35 cellular contexts compared by ENCODE assay signal in the genomic region with DNA sequence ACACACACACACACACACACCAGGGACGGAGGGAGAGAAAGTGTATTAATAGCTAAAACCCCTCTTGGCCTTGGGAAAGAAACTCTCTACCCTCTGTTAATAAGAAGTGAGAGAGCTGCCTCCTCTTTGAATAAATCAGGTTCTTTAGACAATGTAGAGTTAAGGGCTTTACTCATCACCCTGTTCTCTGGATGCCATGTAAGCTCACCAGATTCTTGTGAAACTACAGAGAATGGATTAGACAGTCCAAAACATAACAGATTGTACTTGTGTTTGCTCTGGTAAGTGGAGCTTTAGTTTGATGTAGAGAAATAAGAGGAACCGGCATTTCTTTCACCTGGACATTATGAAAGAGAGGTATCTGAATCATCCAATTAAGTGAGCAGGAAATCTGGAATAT.
"Had no signal": no experiment of that assay in that cellular context is flagged by ENCODE, and none has a peak within 500 bp of the region (broad histone marks: within the 10 kb centered on the region; RNA-seq: fewer than 3 reads in every experiment).

No MANE protein-coding gene starts in this region.

- H3K4me3 ChIP-seq: ascending aorta, body of pancreas, K562, MG63, Peyer's patch, SJSA1 had no signal

- H3K36me3 ChIP-seq: ascending aorta, MG63, Peyer's patch, SJSA1 had no signal

- H3K27me3 ChIP-seq: ascending aorta, body of pancreas, MG63, Peyer's patch, SJSA1 had no signal

- H3K9ac ChIP-seq: SK-N-SH had no signal

- FAIRE-seq: bronchial epithelial cell, K562, TTC549 had no signal

- DNase-seq: activated CD4-positive, alpha-beta T cell treated with anti-CD3 and anti-CD28 coated beads for 36 hours; activated CD4-positive, alpha-beta T cell treated with anti-CD3 and anti-CD28 coated beads, Interleukin-2, amount 10 ng/mL, durations not matched to agents 7 days and 5 days; activated CD4-positive, alpha-beta T cell treated with anti-CD3 and anti-CD28 coated beads, Interleukin-2, amount 50 U/mL, for 48 hours; activated CD8-positive, alpha-beta memory T cell treated with anti-CD3 and anti-CD28 coated beads, Interleukin-2, amount 50 U/mL, for 4 hours; activated effector memory CD4-positive, alpha-beta T cell treated with anti-CD3 and anti-CD28 coated beads, Interleukin-2, amount 50 U/mL, for 16 hours; activated naive CD4-positive, alpha-beta T cell; activated naive CD4-positive, alpha-beta T cell treated with anti-CD3 and anti-CD28 coated beads, Interleukin-2, amount 50 U/mL, for 16 hours; activated naive CD8-positive, alpha-beta T cell treated with anti-CD3 and anti-CD28 coated beads for 36 hours; activated T-cell treated with anti-CD3 and anti-CD28 coated beads for 4 hours; activated T-cell treated with anti-CD3 and anti-CD28 coated beads, Interleukin-2, amount 50 U/mL, for 4 hours; amygdala; body of pancreas; central memory CD4-positive, alpha-beta T cell; MG63; NCI-H1048; NCI-H1105 treated with DMSO at 0.1 percent for 48 hours; NCI-H1436; NCI-H1694; NCI-H1930; NCI-H2081 treated with DMSO at 0.1 percent for 48 hours; NCI-H226; NCI-H446 treated with DMSO at 0.1 percent for 48 hours; NCI-H524; PC-3; Peyer's patch; RPMI8226; SHP77 treated with DMSO at 0.1 percent for 48 hours; SK-N-SH had no signal

- H3K4me2 ChIP-seq: SK-N-SH had no signal

- H3K36me3 Mint-ChIP-seq: activated naive CD8-positive, alpha-beta T cell treated with anti-CD3 and anti-CD28 coated beads for 36 hours had no signal

- H3K27ac ChIP-seq: ascending aorta, body of pancreas, Peyer's patch, SJSA1 had no signal

- ATAC-seq: activated CD4-positive, alpha-beta T cell treated with anti-CD3 and anti-CD28 coated beads for 36 hours; activated T-cell treated with anti-CD3 and anti-CD28 coated beads, Interleukin-2, amount 50 U/mL, for 4 hours; body of pancreas; K562; PC-3 had no signal

- H3K9me3 ChIP-seq: ascending aorta, body of pancreas, MG63, Peyer's patch, SJSA1, SK-N-SH had no signal

- H3K4me3 Mint-ChIP-seq: activated CD4-positive, alpha-beta T cell treated with anti-CD3 and anti-CD28 coated beads for 36 hours; activated CD4-positive, alpha-beta T cell treated with anti-CD3 and anti-CD28 coated beads, Interleukin-2, amount 10 ng/mL, durations not matched to agents 7 days and 5 days; activated naive CD8-positive, alpha-beta T cell treated with anti-CD3 and anti-CD28 coated beads for 36 hours; activated T-cell treated with anti-CD3 and anti-CD28 coated beads, Interleukin-2, amount 50 U/mL, for 4 hours; T-helper 1 cell treated with Interleukin-12 subunit alpha and Interleukin-12 subunit beta and Interleukin-4 antibody, amounts not matched to agents 30 μg/mL and 1 μg/mL, for 36 hours; T-helper 2 cell treated with Interferon-gamma antibody and Interleukin-4, amounts not matched to agents 5 μg/mL and 100 μg/mL, for 36 hours had no signal

- H3K4me1 ChIP-seq: ascending aorta, body of pancreas, Peyer's patch, SJSA1 had no signal

- H3K27me3 Mint-ChIP-seq: activated CD4-positive, alpha-beta T cell treated with anti-CD3 and anti-CD28 coated beads for 36 hours; activated CD4-positive, alpha-beta T cell treated with anti-CD3 and anti-CD28 coated beads, Interleukin-2, amount 10 ng/mL, durations not matched to agents 7 days and 5 days; activated naive CD8-positive, alpha-beta T cell treated with anti-CD3 and anti-CD28 coated beads for 36 hours had no signal

- H3K9me3 Mint-ChIP-seq: activated CD4-positive, alpha-beta T cell treated with anti-CD3 and anti-CD28 coated beads, Interleukin-2, amount 10 ng/mL, durations not matched to agents 7 days and 5 days; activated naive CD8-positive, alpha-beta T cell treated with anti-CD3 and anti-CD28 coated beads for 36 hours; activated T-cell treated with anti-CD3 and anti-CD28 coated beads, Interleukin-2, amount 50 U/mL, for 4 hours; T-helper 1 cell treated with Interleukin-12 subunit alpha and Interleukin-12 subunit beta and Interleukin-4 antibody, amounts not matched to agents 30 μg/mL and 1 μg/mL, for 36 hours; T-helper 2 cell treated with Interferon-gamma antibody and Interleukin-4, amounts not matched to agents 5 μg/mL and 100 μg/mL, for 36 hours had no signal

- H3K4me1 Mint-ChIP-seq: activated CD4-positive, alpha-beta T cell treated with anti-CD3 and anti-CD28 coated beads for 36 hours; activated CD4-positive, alpha-beta T cell treated with anti-CD3 and anti-CD28 coated beads, Interleukin-2, amount 10 ng/mL, durations not matched to agents 7 days and 5 days; activated naive CD8-positive, alpha-beta T cell treated with anti-CD3 and anti-CD28 coated beads for 36 hours had no signal

- H3K27ac Mint-ChIP-seq: activated CD4-positive, alpha-beta T cell treated with anti-CD3 and anti-CD28 coated beads for 36 hours; activated CD4-positive, alpha-beta T cell treated with anti-CD3 and anti-CD28 coated beads, Interleukin-2, amount 10 ng/mL, durations not matched to agents 7 days and 5 days; activated naive CD8-positive, alpha-beta T cell treated with anti-CD3 and anti-CD28 coated beads for 36 hours; T-helper 1 cell treated with Interleukin-12 subunit alpha and Interleukin-12 subunit beta and Interleukin-4 antibody, amounts not matched to agents 30 μg/mL and 1 μg/mL, for 36 hours; T-helper 2 cell treated with Interferon-gamma antibody and Interleukin-4, amounts not matched to agents 5 μg/mL and 100 μg/mL, for 36 hours had no signal
